ENCODE assay signal across 9 cellular contexts in genomic region chr16:2663553-2664521, GRCh38. TPM values are rescaled to one million over a fixed set of nuclear protein-coding genes. Genes with fewer than 3 reads are reported as not detected.
DNase-seq lines count a peak whose midpoint lies in the region; ATAC-seq and TF ChIP-seq lines count a peak whose summit lies in the region.
"Had no signal": no experiment of that assay in that cellular context is flagged by ENCODE, and none has a peak within 500 bp of the region (broad histone marks: within the 10 kb centered on the region; RNA-seq: fewer than 3 reads in every experiment).

No MANE protein-coding gene starts in this region.

- H3K4me1 Mint-ChIP-seq in stimulated activated naive CD8-positive, alpha-beta T cell treated with anti-CD3 and anti-CD28 coated beads, Interleukin-15, amount 100 ng/mL, for 72 hours = peaks cover 24% of the 10 kb centered on the region

- no peaks in the 10 kb centered on the region for H3K9me3 ChIP-seq in cardiac muscle cell (ENCODE audit: low read depth)

- no peak for DNase-seq in activated CD4-positive, CD25-positive, alpha-beta regulatory T cell treated with anti-CD3 and anti-CD28 coated beads, Interleukin-2, amount 50 U/mL, for 72 hours
- DNase-seq in activated T-cell treated with anti-CD3 and anti-CD28 coated beads, Interleukin-2, amount 50 U/mL, for 48 hours = peak; percentile 73 to 75
- DNase-seq in cardiac muscle cell (ENCODE audit: low read depth in 1 of 2, low spot score in 1 of 2) = peak in 1 of 2 donors; percentile 57
- peak in 1 of 2 donors; percentile 71 for DNase-seq in stimulated activated naive CD8-positive, alpha-beta T cell treated with anti-CD3 and anti-CD28 coated beads, Interleukin-15, amount 100 ng/mL, for 72 hours
- DNase-seq in nucleus accumbens (lab: John Stamatoyannopoulos, UW) = no peak
- DNase-seq: NCI-H187 treated with DMSO at 0.1 percent for 48 hours had no signal

- no peaks in the 10 kb centered on the region for H3K4me1 ChIP-seq in cardiac muscle cell (ENCODE audit: low read depth)

- H3K27ac ChIP-seq in cardiac muscle cell = peak overlapping the region; percentile 22

- H3K27me3 ChIP-seq in cardiac muscle cell = no peaks in the 10 kb centered on the region

- no peaks in the 10 kb centered on the region for H3K9me3 Mint-ChIP-seq in stimulated activated naive CD8-positive, alpha-beta T cell treated with anti-CD3 and anti-CD28 coated beads, Interleukin-15, amount 100 ng/mL, for 72 hours

- TF ChIP-seq CTCF in cardiac muscle cell (IDR thresholded peaks at IDR 0.05; ENCODE audit: low read depth, low read length) = no peak

- H3K36me3 ChIP-seq in cardiac muscle cell = peaks cover 6% of the 10 kb centered on the region

- H3K27ac Mint-ChIP-seq in stimulated activated naive CD8-positive, alpha-beta T cell treated with anti-CD3 and anti-CD28 coated beads, Interleukin-15, amount 100 ng/mL, for 72 hours = peak overlapping the region in 1 of 2 donors; percentile 95

- ATAC-seq in activated CD4-positive, CD25-positive, alpha-beta regulatory T cell treated with anti-CD3 and anti-CD28 coated beads, Interleukin-2, amount 50 U/mL, for 24 hours = peak; percentile 91 to 94
- peak; percentile 96 for ATAC-seq in stimulated activated naive CD8-positive, alpha-beta T cell treated with anti-CD3 and anti-CD28 coated beads, Interleukin-15, amount 100 ng/mL, for 72 hours
- ATAC-seq in GM21515 (IDR thresholded peaks at IDR 0.05; ENCODE audit: unreplicated experiment) = no peak
- ATAC-seq in GM21619 (IDR thresholded peaks at IDR 0.05; ENCODE audit: unreplicated experiment) = no peak

- peak overlapping the region in 1 of 2 donors; percentile 76 for H3K4me3 Mint-ChIP-seq in stimulated activated naive CD8-positive, alpha-beta T cell treated with anti-CD3 and anti-CD28 coated beads, Interleukin-15, amount 100 ng/mL, for 72 hours

- H3K4me3 ChIP-seq in cardiac muscle cell = no peak overlapping the region

- no peaks in the 10 kb centered on the region for H3K27me3 Mint-ChIP-seq in stimulated activated naive CD8-positive, alpha-beta T cell treated with anti-CD3 and anti-CD28 coated beads, Interleukin-15, amount 100 ng/mL, for 72 hours

RNA-seq across cellular contexts. Expression of gene KCTD5, which starts 18.5 kb away (rescaled TPM):
- 32.9 and 67.2 TPM in 2 replicates for total RNA-seq in cardiac muscle cell
- polyA plus RNA-seq in cardiac muscle cell = 32.6 and 35.0 TPM in 2 replicates

RNA-seq across cellular contexts. Expression of gene PRSS27, which starts 56.2 kb away (rescaled TPM):
- 13.0 and 17.0 TPM in 2 replicates for total RNA-seq in cardiac muscle cell
- 12.1 and 14.5 TPM in 2 replicates for polyA plus RNA-seq in cardiac muscle cell

Comparison
In these comparisons a context has a peak if more than half of its experiments do, and no peak if none do; other contexts are left out.
1. ATAC-seq: peak in activated CD4-positive, CD25-positive, alpha-beta regulatory T cell treated with anti-CD3 and anti-CD28 coated beads, Interleukin-2, amount 50 U/mL, for 24 hours (2 of 2) and stimulated activated naive CD8-positive, alpha-beta T cell treated with anti-CD3 and anti-CD28 coated beads, Interleukin-15, amount 100 ng/mL, for 72 hours (single experiment); none in GM21515 (single experiment) and GM21619 (single experiment).
2. DNase-seq: peak in activated T-cell treated with anti-CD3 and anti-CD28 coated beads, Interleukin-2, amount 50 U/mL, for 48 hours (2 of 2); none in activated CD4-positive, CD25-positive, alpha-beta regulatory T cell treated with anti-CD3 and anti-CD28 coated beads, Interleukin-2, amount 50 U/mL, for 72 hours (single experiment) and nucleus accumbens (0 of 56).